ENCODE assay signal across 8 cellular contexts in the genomic region with DNA sequence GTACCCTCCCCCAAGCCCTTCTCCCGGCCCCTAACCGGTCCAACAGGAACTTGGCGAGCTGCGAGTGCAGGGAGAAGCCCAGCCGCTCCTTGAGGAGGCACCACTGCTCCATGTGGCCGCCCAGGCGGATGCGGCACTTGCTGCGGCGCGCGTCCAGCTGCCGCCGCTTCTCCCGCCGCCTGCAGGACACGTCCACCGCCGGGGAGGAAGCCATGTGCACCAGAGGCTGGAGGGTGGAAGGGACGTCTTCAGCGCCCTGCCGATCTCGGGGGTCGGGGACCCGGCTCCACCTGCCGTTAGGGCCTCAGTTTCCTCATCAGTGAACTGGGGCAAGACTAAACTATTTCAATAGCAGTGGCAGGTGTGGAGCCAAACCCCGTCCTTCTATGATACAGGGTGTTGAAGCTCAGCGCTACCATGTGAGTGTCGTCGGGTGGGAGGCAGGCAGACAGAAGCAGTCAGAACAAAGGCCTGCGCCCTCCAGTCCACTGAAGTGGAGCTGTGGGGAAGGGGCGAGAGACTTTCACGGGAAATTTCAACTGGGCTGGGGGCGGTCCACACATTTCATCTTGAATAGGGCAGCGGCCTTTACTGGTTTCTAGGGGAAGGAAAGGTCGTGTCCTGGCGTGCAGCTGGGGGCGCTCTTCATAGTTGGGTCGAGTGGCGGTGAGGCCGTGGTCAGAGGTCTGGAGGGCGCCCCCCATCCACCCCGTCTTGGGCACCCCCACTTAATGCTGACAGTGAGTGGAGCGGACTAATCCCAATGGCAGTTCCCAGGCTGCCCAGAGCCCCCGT. TPM values are rescaled to one million over a fixed set of nuclear protein-coding genes. Genes with fewer than 3 reads are reported as not detected.
A peak's percentile ranks its signal among the peaks of the same experiment; 100 is the strongest.
DNase-seq lines count a peak whose midpoint lies in the region; ATAC-seq and TF ChIP-seq lines count a peak whose summit lies in the region.

No MANE protein-coding gene starts in this region.

- H3K27ac ChIP-seq in BLaER1 (peak overlapping the region; percentile 95), WERI-Rb-1 (peak overlapping the region; percentile 93), epithelial cell of prostate (peak overlapping the region; percentile 77), thymus (ENCODE audit: low read depth) (peak overlapping the region; percentile 89)

- peak overlapping the region; percentile 80 for H3K4me3 ChIP-seq in BLaER1
- peak overlapping the region; percentile 71 for H3K4me3 ChIP-seq in WERI-Rb-1 (ENCODE audit: low read depth, low read length)
- peak overlapping the region; percentile 64 for H3K4me3 ChIP-seq in thymus (ENCODE audit: low read length)

- 2% methylated on average over 45 of the region's 45 CpGs for WGBS in thymus

- H3K4me1 ChIP-seq in BLaER1 (peaks cover 54% of the 10 kb centered on the region), thymus (ENCODE audit: control insufficient read depth, insufficient read depth, low read length) (peaks cover 24% of the 10 kb centered on the region)

- H3K9ac ChIP-seq in BLaER1, result peak overlapping the region; percentile 95

- TF ChIP-seq POLR2A in GM18505 (IDR thresholded peaks at IDR 0.05; ENCODE audit: borderline replicate concordance, extremely low read depth, insufficient read depth, insufficient read length), result peak; percentile 62

- H3K27me3 ChIP-seq in BLaER1 (no peaks in the 10 kb centered on the region), WERI-Rb-1 (ENCODE audit: insufficient read depth, low read depth, severe bottlenecking) (no peaks in the 10 kb centered on the region), thymus (ENCODE audit: control insufficient read depth, insufficient read depth) (no peaks in the 10 kb centered on the region)

- H3K36me3 ChIP-seq in BLaER1, result peaks cover 31% of the 10 kb centered on the region
- peaks cover 28% of the 10 kb centered on the region for H3K36me3 ChIP-seq in WERI-Rb-1
- peaks cover 10% of the 10 kb centered on the region for H3K36me3 ChIP-seq in thymus (ENCODE audit: control insufficient read depth, insufficient read depth)

- ATAC-seq in GM18505 (IDR thresholded peaks at IDR 0.05; ENCODE audit: unreplicated experiment), result peak; percentile 36
- peak; percentile 39 for ATAC-seq in HG02885 (IDR thresholded peaks at IDR 0.05; ENCODE audit: poor library complexity, unreplicated experiment)

- TF ChIP-seq CTCF in WERI-Rb-1 (IDR thresholded peaks at IDR 0.05; ENCODE audit: low read depth, low read length), result peak; percentile 84

- peak overlapping the region; percentile 100 for H3K4me2 ChIP-seq in BLaER1

- DNase-seq in NCI-H146 (lab: John Stamatoyannopoulos, UW) (peak; percentile 84), WERI-Rb-1 (peak; percentile 76), epithelial cell of prostate (ENCODE audit: low read depth, low spot score) (no peak), mucosa of gallbladder (ENCODE audit: low spot score) (peak; percentile 60)

- H3K9me3 ChIP-seq in BLaER1 (no peaks in the 10 kb centered on the region), WERI-Rb-1 (ENCODE audit: severe bottlenecking) (no peaks in the 10 kb centered on the region), thymus (ENCODE audit: control insufficient read depth) (peaks cover 2% of the 10 kb centered on the region)

- peaks cover 2% of the 10 kb centered on the region; the same call in 1 of the 2 replicates for H4K20me1 ChIP-seq in BLaER1

RNA-seq across cellular contexts. Expression of a gene that starts 0.6 kb away (rescaled TPM):
- total RNA-seq in mucosa of gallbladder, result 62.7 TPM
- polyA plus RNA-seq in thymus, result 127 TPM

RNA-seq across cellular contexts. Expression of a gene that starts 20.3 kb away (rescaled TPM):
- total RNA-seq in mucosa of gallbladder, result 41.6 TPM
- polyA plus RNA-seq in thymus, result 16.8 TPM

RNA-seq across cellular contexts. Expression of a gene that starts 32.6 kb away (rescaled TPM):
- total RNA-seq in mucosa of gallbladder, result 40.0 TPM
- polyA plus RNA-seq in thymus, result 15.0 TPM

RNA-seq across cellular contexts. Expression of a gene that starts 47.7 kb away (rescaled TPM):
- 16.9 TPM for total RNA-seq in mucosa of gallbladder
- polyA plus RNA-seq in thymus, result 8.8 TPM
